In the genomic region with DNA sequence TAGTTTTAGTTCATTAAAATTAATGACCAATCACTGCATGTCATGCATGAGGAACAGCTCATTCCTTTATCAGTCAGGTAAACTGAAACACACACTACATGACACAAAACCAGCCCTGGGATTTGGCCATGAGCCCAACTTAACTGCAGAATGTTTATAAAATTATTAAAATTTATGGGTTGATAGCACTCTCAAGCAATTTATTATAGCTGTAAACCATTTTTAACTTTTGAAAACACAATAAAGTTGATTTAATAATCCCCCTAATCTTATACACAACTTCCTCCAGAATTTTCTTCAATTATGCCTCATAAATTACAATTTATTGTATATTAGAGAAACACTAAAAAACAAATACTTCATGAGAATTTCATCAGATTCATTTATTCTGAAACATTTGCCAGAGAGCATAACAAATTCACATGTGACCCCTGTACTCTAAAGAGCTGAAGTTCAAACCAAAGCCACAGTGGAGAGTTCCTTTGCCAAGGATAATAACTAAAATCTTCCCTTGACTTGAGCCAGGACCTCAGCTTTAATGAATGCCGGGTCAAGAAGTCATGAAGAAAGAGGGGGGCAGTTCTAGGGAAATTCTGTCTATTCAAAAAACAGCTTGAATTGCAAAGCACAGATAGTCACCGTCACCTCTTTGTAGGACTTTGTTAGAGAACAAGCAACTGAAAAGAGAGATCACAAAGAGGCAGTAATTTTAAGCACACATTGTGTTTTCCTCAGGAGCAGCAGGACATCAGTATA, we compare ENCODE assay signal across 16 cellular contexts.
A peak's percentile ranks its signal among the peaks of the same experiment; 100 is the strongest.
DNase-seq lines count a peak whose midpoint lies in the region; ATAC-seq and TF ChIP-seq lines count a peak whose summit lies in the region.
"Had no signal": no experiment of that assay in that cellular context is flagged by ENCODE, and none has a peak within 500 bp of the region (broad histone marks: within the 10 kb centered on the region; RNA-seq: fewer than 3 reads in every experiment).

No MANE protein-coding gene starts in this region.

- DNase-seq in brain microvascular endothelial cell = peak; percentile 44
- no peak for DNase-seq in heart right ventricle
- DNase-seq in retinal pigment epithelial cell (ENCODE audit: low read depth) = peak; percentile 72
- DNase-seq in activated CD4-positive, alpha-beta T cell treated with anti-CD3 and anti-CD28 coated beads for 4 hours = no peak
- DNase-seq in lower leg skin (ENCODE audit: low spot score in 2 of 2) = no peak
- DNase-seq in activated T-cell treated with anti-CD3 and anti-CD28 coated beads for 4 hours = no peak
- DNase-seq: CD8-positive, alpha-beta T cell; gastrocnemius medialis; lower lobe of right lung; NCI-H1930; NK-92 treated with Interleukin-12 subunit alpha and Interleukin-12 subunit beta, amount 100 ng/mL, for 24 hours had no signal

- H3K9me3 ChIP-seq in HUES48 (ENCODE audit: control insufficient read depth, insufficient read depth, low read length) (no peaks in the 10 kb centered on the region), heart right ventricle (peaks cover 0 to 3% (median 0%) of the 10 kb centered on the region in 11 donors)
- H3K9me3 ChIP-seq: gastrocnemius medialis, lower lobe of right lung had no signal

- intact Hi-C loops in heart right ventricle (cut with DNase I) (no loop called here), lower leg skin (cut with DNase I; ENCODE audit: low total_unique reads) (no loop called here)

- H3K27ac ChIP-seq in HUES48 (ENCODE audit: low read depth, low read length) (peak overlapping the region; percentile 70), brain microvascular endothelial cell (peak overlapping the region; percentile 3), heart right ventricle (no peak overlapping the region)
- H3K27ac ChIP-seq: cardiac muscle cell, gastrocnemius medialis, lower lobe of right lung, parathyroid adenoma had no signal

- H3K36me3 ChIP-seq in HUES48 (ENCODE audit: control insufficient read depth, insufficient read depth, low read length) (no peaks in the 10 kb centered on the region), brain microvascular endothelial cell (replicated peaks) (no peaks in the 10 kb centered on the region), heart right ventricle (no peaks in the 10 kb centered on the region)
- H3K36me3 ChIP-seq: cardiac muscle cell, gastrocnemius medialis, lower lobe of right lung had no signal

- ATAC-seq in heart right ventricle (peak in 6 of 8 donors; percentile 39 to 67 (median 50)), HG03039 (IDR thresholded peaks at IDR 0.05; ENCODE audit: unreplicated experiment) (no peak)
- ATAC-seq: activated CD4-positive, CD25-positive, alpha-beta regulatory T cell treated with anti-CD3 and anti-CD28 coated beads, Interleukin-2, amount 50 U/mL, for 24 hours; CD8-positive, alpha-beta T cell; gastrocnemius medialis; lower lobe of right lung had no signal

- in situ Hi-C loops in brain microvascular endothelial cell (cut with HindIII; ENCODE audit: low pct_ligation_motif_present, low sequenced_read_pairs) = no loop called here

- peaks cover 26% of the 10 kb centered on the region for H3K4me1 ChIP-seq in HUES48 (ENCODE audit: control insufficient read depth, insufficient read depth, low read length)
- peaks cover 0 to 16% (median 0%) of the 10 kb centered on the region in 9 donors for H3K4me1 ChIP-seq in heart right ventricle
- H3K4me1 ChIP-seq: gastrocnemius medialis, lower lobe of right lung, parathyroid adenoma had no signal

- H3K27me3 ChIP-seq in HUES48 (ENCODE audit: control insufficient read depth, insufficient read depth, low read length) = no peaks in the 10 kb centered on the region
- no peaks in the 10 kb centered on the region for H3K27me3 ChIP-seq in brain microvascular endothelial cell (replicated peaks)
- H3K27me3 ChIP-seq in heart right ventricle = no peaks in the 10 kb centered on the region
- H3K27me3 ChIP-seq: cardiac muscle cell, gastrocnemius medialis had no signal

- no peak for TF ChIP-seq CTCF in brain microvascular endothelial cell (IDR thresholded peaks at IDR 0.05; ENCODE audit: low read depth, low read length, missing control alignments)
- TF ChIP-seq CTCF in heart right ventricle (IDR thresholded peaks at IDR 0.05) = no peak
- TF ChIP-seq CTCF in retinal pigment epithelial cell (conservative IDR thresholded peaks at IDR 0.05; ENCODE audit: low read depth, low read length) = no peak
- no peak for TF ChIP-seq CTCF in lower leg skin (IDR thresholded peaks at IDR 0.05)

- H3K9ac ChIP-seq in HUES48 (ENCODE audit: low read depth, low read length) = no peak overlapping the region
- H3K9ac ChIP-seq: parathyroid adenoma had no signal

- H3K4me3 ChIP-seq in HUES48 (ENCODE audit: low read depth, low read length) (no peak overlapping the region), brain microvascular endothelial cell (ENCODE audit: low read depth, low read length) (no peak overlapping the region), heart right ventricle (no peak overlapping the region), retinal pigment epithelial cell (ENCODE audit: low read length) (no peak overlapping the region), lower leg skin (ENCODE audit: low read depth, poor library complexity, severe bottlenecking) (no peak overlapping the region)
- H3K4me3 ChIP-seq: cardiac muscle cell, gastrocnemius medialis, lower lobe of right lung had no signal

- 43 to 44% methylated on average over 2 of the region's 2 CpGs for WGBS in heart right ventricle, 2 donors
- 38 to 45% methylated on average over 2 of the region's 2 CpGs for WGBS in lower leg skin, 2 donors

- TF ChIP-seq POLR2A in lower leg skin (IDR thresholded peaks at IDR 0.05) = no peak

Comparison
In these comparisons a context has a peak if more than half of its experiments do, and no peak if none do; other contexts are left out.
1. H3K27ac ChIP-seq: peak in HUES48 (single experiment) and brain microvascular endothelial cell (single experiment); none in heart right ventricle (0 of 10).
2. DNase-seq: peak in brain microvascular endothelial cell (single experiment) and retinal pigment epithelial cell (single experiment); none in heart right ventricle (0 of 2), activated CD4-positive, alpha-beta T cell treated with anti-CD3 and anti-CD28 coated beads for 4 hours (0 of 2), lower leg skin (0 of 2) and activated T-cell treated with anti-CD3 and anti-CD28 coated beads for 4 hours (single experiment).